ENCODE assay signal across 11 cellular contexts in genomic region chr6:114659513-114659912, GRCh38.
"Had no signal": no experiment of that assay in that cellular context is flagged by ENCODE, and none has a peak within 500 bp of the region (broad histone marks: within the 10 kb centered on the region; RNA-seq: fewer than 3 reads in every experiment).

No MANE protein-coding gene starts in this region.

- ATAC-seq: GM23338, HCT116 had no signal

- H3K4me3 ChIP-seq: GM23248, GM23338, HAP-1 had no signal

- H3K4me1 ChIP-seq: HAP-1 had no signal

- DNase-seq: GM23248, GOT3, H7, H9, HCEC 1CT, HFFc6 had no signal

- H3K4me2 ChIP-seq: GM23338 had no signal

- H3K36me3 ChIP-seq: HAP-1 had no signal

- FAIRE-seq: H1, H54 had no signal

- H3K27ac ChIP-seq: GM23248 had no signal

- H3K9ac ChIP-seq: GM23248 had no signal

- H2AFZ ChIP-seq: GM23248, GM23338 had no signal

- H3K9me3 ChIP-seq: HAP-1 had no signal
